9 cellular contexts compared by ENCODE assay signal in the genomic region with DNA sequence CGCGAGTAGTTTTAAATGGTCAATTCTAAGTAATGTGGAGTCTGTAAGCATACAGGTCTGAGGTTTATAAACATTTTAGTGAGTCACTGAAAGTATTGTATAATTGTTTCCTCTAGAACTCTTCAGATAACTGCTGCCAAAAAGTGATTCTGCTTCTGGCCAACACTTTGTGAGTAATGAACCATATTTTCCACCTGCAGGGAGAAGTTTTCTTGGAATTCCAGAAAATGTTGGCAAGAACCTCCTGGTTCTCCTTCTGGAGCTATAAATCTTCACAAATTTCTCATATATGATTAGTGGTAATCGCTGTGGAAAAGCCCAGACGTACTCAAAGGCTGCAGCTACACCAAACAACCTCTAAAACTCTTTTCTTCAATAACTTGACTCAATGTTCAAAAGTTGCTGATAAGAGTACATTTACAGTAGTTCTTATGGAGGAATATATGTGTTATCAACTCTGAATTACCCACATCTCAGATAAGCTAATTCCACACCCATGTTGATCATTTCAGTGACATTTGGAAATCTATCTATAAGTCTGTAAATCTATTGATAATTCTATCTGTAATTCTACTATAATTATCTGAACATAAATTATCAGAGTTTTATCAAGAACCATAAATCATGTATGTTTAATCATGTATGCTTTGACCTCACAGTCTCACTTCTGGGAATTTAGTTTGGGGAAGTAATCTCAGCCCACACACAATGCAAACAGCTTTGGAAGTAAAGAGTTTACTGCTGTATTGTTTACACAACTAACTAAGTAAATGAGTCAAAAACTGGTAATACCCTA.
A peak's percentile ranks its signal among the peaks of the same experiment; 100 is the strongest.
DNase-seq lines count a peak whose midpoint lies in the region; ATAC-seq and TF ChIP-seq lines count a peak whose summit lies in the region.
"Had no signal": no experiment of that assay in that cellular context is flagged by ENCODE, and none has a peak within 500 bp of the region (broad histone marks: within the 10 kb centered on the region; RNA-seq: fewer than 3 reads in every experiment).

No MANE protein-coding gene starts in this region.

- H3K27me3 Mint-ChIP-seq in GM23338 (ENCODE audit: insufficient read depth, low read depth, poor library complexity) = peaks cover 6% of the 10 kb centered on the region

- no peaks in the 10 kb centered on the region for H4K20me1 ChIP-seq in GM23338 (replicated peaks; ENCODE audit: insufficient read depth)

- H3K9me3 ChIP-seq in heart left ventricle (no peaks in the 10 kb centered on the region), uterus (no peaks in the 10 kb centered on the region)

- H3K79me2 ChIP-seq in GM23338 (replicated peaks; ENCODE audit: insufficient read depth) = no peaks in the 10 kb centered on the region
- H3K79me2 ChIP-seq: parathyroid adenoma had no signal

- TF ChIP-seq POLR2A in heart left ventricle (IDR thresholded peaks at IDR 0.05) (no peak), uterus (IDR thresholded peaks at IDR 0.05) (no peak)

- H3K36me3 ChIP-seq in heart left ventricle (peaks cover 0 to 31% (median 20%) of the 10 kb centered on the region in 9 donors), uterus (no peaks in the 10 kb centered on the region), GM23338 (ENCODE audit: insufficient read depth) (no peaks in the 10 kb centered on the region)

- no peaks in the 10 kb centered on the region; the same call in 2 of the 3 replicates for H3K36me3 Mint-ChIP-seq in GM23338 (ENCODE audit: low read depth)

- H3F3A ChIP-seq in GM23338 (replicated peaks; ENCODE audit: low read depth) = no peaks in the 10 kb centered on the region

- H3K27ac ChIP-seq in heart left ventricle (peak overlapping the region in 7 of 12 donors; percentile 9 to 86 (median 41)), angular gyrus (ENCODE audit: low read depth, low read length) (peak overlapping the region; percentile 13), uterus (peak overlapping the region; percentile 90 to 98), GM23338 (ENCODE audit: low read depth) (no peak overlapping the region)
- H3K27ac ChIP-seq: parathyroid adenoma had no signal

- WGBS in heart left ventricle, 4 donors = 71 to 73% (median 72%) methylated on average over 4 of the region's 4 CpGs

- no peaks in the 10 kb centered on the region for H3K27me3 ChIP-seq in heart left ventricle
- no peaks in the 10 kb centered on the region for H3K27me3 ChIP-seq in uterus
- no peaks in the 10 kb centered on the region for H3K27me3 ChIP-seq in GM23338 (ENCODE audit: insufficient read depth)

- peaks cover 27% of the 10 kb centered on the region for H3K4me1 Mint-ChIP-seq in GM23338

- H3K4me3 ChIP-seq in heart left ventricle (no peak overlapping the region), uterus (no peak overlapping the region), GM23338 (no peak overlapping the region)

- H3K9me2 ChIP-seq in GM23338 (ENCODE audit: insufficient read depth) = no peaks in the 10 kb centered on the region

- no peak for DNase-seq in heart left ventricle
- no peak for DNase-seq in cardiac septum (ENCODE audit: low spot score)
- DNase-seq in left lobe of liver (ENCODE audit: low spot score) = peak; percentile 2
- DNase-seq in uterus = peak in 1 of 2 donors; percentile 63
- DNase-seq in activated effector memory CD4-positive, alpha-beta T cell treated with anti-CD3 and anti-CD28 coated beads, Interleukin-2, amount 50 U/mL, for 16 hours = no peak
- no peak for DNase-seq in GM23338 (ENCODE audit: low spot score)

- peak in 2 of 4 donors; percentile 39 to 61 for ATAC-seq in heart left ventricle
- ATAC-seq in left lobe of liver = no peak
- no peak for ATAC-seq in HG03378 (IDR thresholded peaks at IDR 0.05; ENCODE audit: unreplicated experiment)
- no peak for ATAC-seq in GM23338

- no peaks in the 10 kb centered on the region for H3K9me3 Mint-ChIP-seq in GM23338

- H3K27ac Mint-ChIP-seq in GM23338 = no peak overlapping the region

- intact Hi-C loops in heart left ventricle (cut with DNase I) (loop anchor here in 3 of 10 donors (5.0 to 10.0 kb wide), 4 partner anchors 66 to 84 kb away; partner anchors contain the start of gene FNBP1 (in 2 of the 3)), cardiac septum (cut with DNase I) (no loop called here), uterus (cut with DNase I; ENCODE audit: low total_unique reads) (no loop called here)

- no peak overlapping the region for H3K4me2 ChIP-seq in GM23338

- TF ChIP-seq CTCF in heart left ventricle (IDR thresholded peaks at IDR 0.05) (no peak), uterus (IDR thresholded peaks at IDR 0.05) (no peak), GM23338 (conservative IDR thresholded peaks at IDR 0.05; ENCODE audit: low read depth in 2 of 2) (no peak)

- no peak overlapping the region for H3K4me3 Mint-ChIP-seq in GM23338

- H3K4me1 ChIP-seq in heart left ventricle (peaks cover 0 to 44% (median 17%) of the 10 kb centered on the region in 12 donors), uterus (peaks cover 0 to 8% of the 10 kb centered on the region in 2 donors), GM23338 (ENCODE audit: insufficient read depth) (peaks cover 17% of the 10 kb centered on the region)
- H3K4me1 ChIP-seq: parathyroid adenoma had no signal

- H2AFZ ChIP-seq in GM23338 = no peak overlapping the region
- H2AFZ ChIP-seq: parathyroid adenoma had no signal

TF ChIP-seq in GM23338, 12 proteins besides CTCF, POLR2A, EP300 and RAD21:
- TF ChIP-seq NANOG (IDR thresholded peaks at IDR 0.05; ENCODE audit: borderline replicate concordance) (no peak), ZNF462 (CRISPR knock-in tag; IDR thresholded peaks at IDR 0.05) (no peak), EZH2 (IDR thresholded peaks at IDR 0.05; ENCODE audit: low read depth, unreplicated experiment) (no peak), STAT1 (IDR thresholded peaks at IDR 0.05; ENCODE audit: unreplicated experiment) (no peak), ZNF331 (CRISPR knock-in tag; IDR thresholded peaks at IDR 0.05; ENCODE audit: low read depth) (no peak)
- TF ChIP-seq, protein P1, sequence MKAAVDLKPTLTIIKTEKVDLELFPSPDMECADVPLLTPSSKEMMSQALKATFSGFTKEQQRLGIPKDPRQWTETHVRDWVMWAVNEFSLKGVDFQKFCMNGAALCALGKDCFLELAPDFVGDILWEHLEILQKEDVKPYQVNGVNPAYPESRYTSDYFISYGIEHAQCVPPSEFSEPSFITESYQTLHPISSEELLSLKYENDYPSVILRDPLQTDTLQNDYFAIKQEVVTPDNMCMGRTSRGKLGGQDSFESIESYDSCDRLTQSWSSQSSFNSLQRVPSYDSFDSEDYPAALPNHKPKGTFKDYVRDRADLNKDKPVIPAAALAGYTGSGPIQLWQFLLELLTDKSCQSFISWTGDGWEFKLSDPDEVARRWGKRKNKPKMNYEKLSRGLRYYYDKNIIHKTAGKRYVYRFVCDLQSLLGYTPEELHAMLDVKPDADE (IDR thresholded peaks at IDR 0.05) = no peak
